19 cellular contexts compared by ENCODE assay signal in genomic region chr20:24118781-24119175, GRCh38.
A peak's percentile ranks its signal among the peaks of the same experiment; 100 is the strongest.
DNase-seq lines count a peak whose midpoint lies in the region; ATAC-seq, FAIRE-seq and TF ChIP-seq lines count a peak whose summit lies in the region.
"Had no signal": no experiment of that assay in that cellular context is flagged by ENCODE, and none has a peak within 500 bp of the region (broad histone marks: within the 10 kb centered on the region; RNA-seq: fewer than 3 reads in every experiment).

No MANE protein-coding gene starts in this region.

- H3K79me2 ChIP-seq in SK-N-SH (ENCODE audit: insufficient read depth) = no peaks in the 10 kb centered on the region
- H3K79me2 ChIP-seq in PC-3 (ENCODE audit: low read length) = no peaks in the 10 kb centered on the region

- intact Hi-C loops in PC-3 (cut with micrococcal nuclease) (no loop called here), prostate gland (cut with DNase I) (no loop called here)

- POLR2A ChIA-PET in SK-N-SH (lab: Yijun Ruan, JAX) (no interaction called here), PC-3 (lab: Charles Lee; ENCODE audit: unreplicated experiment) (no interaction called here)

- no peaks in the 10 kb centered on the region for H3K36me3 ChIP-seq in SK-N-SH (replicated peaks in 1 of 2; ENCODE audit: control insufficient read depth in 1 of 2, insufficient read depth in 2 of 2, low read length in 1 of 2)
- H3K36me3 ChIP-seq in PC-3 (ENCODE audit: low read depth, low read length) = no peaks in the 10 kb centered on the region
- no peaks in the 10 kb centered on the region for H3K36me3 ChIP-seq in prostate gland
- H3K36me3 ChIP-seq: SJCRH30, upper lobe of left lung had no signal

- H3F3A ChIP-seq in SK-N-SH (replicated peaks; ENCODE audit: insufficient read depth) = peaks cover 5% of the 10 kb centered on the region
- H3F3A ChIP-seq in PC-3 (ENCODE audit: low read length, unreplicated experiment) = no peaks in the 10 kb centered on the region

- no peaks in the 10 kb centered on the region for H4K20me1 ChIP-seq in SK-N-SH (ENCODE audit: insufficient read depth)
- H4K20me1 ChIP-seq in PC-3 (ENCODE audit: low read length) = no peaks in the 10 kb centered on the region

- H3K9ac ChIP-seq in SK-N-SH (no peak overlapping the region), PC-3 (ENCODE audit: low read length) (no peak overlapping the region)

- TF ChIP-seq CTCF in SK-N-SH (IDR thresholded peaks at IDR 0.05) = no peak
- TF ChIP-seq CTCF in PC-3 (conservative IDR thresholded peaks at IDR 0.05; ENCODE audit: low read depth, low read length) = no peak
- TF ChIP-seq CTCF in prostate gland (IDR thresholded peaks at IDR 0.05) = no peak
- no peak for TF ChIP-seq CTCF in nephron progenitor cell (IDR thresholded peaks at IDR 0.05)

- H3K27me3 ChIP-seq in SK-N-SH (ENCODE audit: insufficient read depth) = no peaks in the 10 kb centered on the region
- no peaks in the 10 kb centered on the region for H3K27me3 ChIP-seq in PC-3 (ENCODE audit: low read length)
- no peaks in the 10 kb centered on the region for H3K27me3 ChIP-seq in prostate gland (replicated peaks; ENCODE audit: insufficient read depth)
- H3K27me3 ChIP-seq: SJCRH30, upper lobe of left lung had no signal

- no peaks in the 10 kb centered on the region for H3K9me3 Mint-ChIP-seq in nephron progenitor cell
- H3K9me3 Mint-ChIP-seq: activated T-cell treated with anti-CD3 and anti-CD28 coated beads, Interleukin-2, amount 50 U/mL, for 24 hours had no signal

- ATAC-seq in SK-N-SH treated with all-trans-retinoic acid at 6 μM for 48 hours (no peak), PC-3 (peak; percentile 35; the same call in 1 of the 2 replicates)

- no peak for TF ChIP-seq EP300 in SK-N-SH (IDR thresholded peaks at IDR 0.05; ENCODE audit: borderline replicate concordance in 1 of 2, low read depth in 1 of 2, low read length in 1 of 2)

- H3K9me3 ChIP-seq in SK-N-SH (no peaks in the 10 kb centered on the region), PC-3 (ENCODE audit: low read length) (no peaks in the 10 kb centered on the region), prostate gland (no peaks in the 10 kb centered on the region)
- H3K9me3 ChIP-seq: SJCRH30, upper lobe of left lung had no signal

- H2AFZ ChIP-seq in SK-N-SH (ENCODE audit: low read depth) = no peak overlapping the region
- H2AFZ ChIP-seq in PC-3 (ENCODE audit: low read length) = no peak overlapping the region

- 25% methylated on average over 10 of the region's 10 CpGs for WGBS in SK-N-SH (ENCODE audit: low lambda C conversion rate)
- WGBS in prostate gland = 29% methylated on average over 10 of the region's 10 CpGs

- no TSS peak for BruUV-seq in PC-3 (replicated peaks; lab: Mats Ljungman, UMichigan)

- no peak overlapping the region for H3K4me3 Mint-ChIP-seq in nephron progenitor cell
- H3K4me3 Mint-ChIP-seq: activated naive CD8-positive, alpha-beta T cell; activated T-cell treated with anti-CD3 and anti-CD28 coated beads, Interleukin-2, amount 50 U/mL, for 24 hours had no signal

- peak overlapping the region; percentile 71 for H3K4me2 ChIP-seq in SK-N-SH
- peak overlapping the region; percentile 57 for H3K4me2 ChIP-seq in PC-3 (ENCODE audit: low read length)

- H3K9me2 ChIP-seq in SK-N-SH (no peaks in the 10 kb centered on the region), PC-3 (replicated peaks; ENCODE audit: low read length) (no peaks in the 10 kb centered on the region)

- H3K27ac Mint-ChIP-seq in nephron progenitor cell = no peak overlapping the region
- H3K27ac Mint-ChIP-seq: activated naive CD8-positive, alpha-beta T cell; activated T-cell treated with anti-CD3 and anti-CD28 coated beads, Interleukin-2, amount 50 U/mL, for 24 hours had no signal

- H3K36me3 Mint-ChIP-seq in nephron progenitor cell (ENCODE audit: low read depth) = no peaks in the 10 kb centered on the region
- H3K36me3 Mint-ChIP-seq: activated naive CD8-positive, alpha-beta T cell had no signal

- CTCF ChIA-PET in SK-N-SH (lab: Yijun Ruan, JAX) = interaction anchor here (1.0 to 1.5 kb wide), 5 partner anchors 11 to 31 kb away, joined by 3 to 6 read pairs (median 3); no protein-coding TSS in a partner anchor
- CTCF ChIA-PET in PC-3 (lab: Charles Lee) = no interaction called here

- H3K4me3 ChIP-seq in SK-N-SH (ENCODE audit: low read depth in 2 of 2, low read length in 1 of 2) = no peak overlapping the region
- peak overlapping the region; percentile 4; the same call in 1 of the 2 replicates for H3K4me3 ChIP-seq in PC-3 (ENCODE audit: low read length)
- H3K4me3 ChIP-seq in prostate gland = no peak overlapping the region
- H3K4me3 ChIP-seq: SJCRH30, smooth muscle cell, upper lobe of left lung had no signal

- TF ChIP-seq RAD21 in SK-N-SH (IDR thresholded peaks at IDR 0.05; ENCODE audit: low read length) = no peak

- H3K4me1 Mint-ChIP-seq in nephron progenitor cell = peaks cover 48% of the 10 kb centered on the region

- DNase-seq in SK-N-SH (peak; percentile 34), PC-3 (peak; percentile 78), fibroblast of gingiva (ENCODE audit: low read depth) (peak; percentile 51), prostate gland (ENCODE audit: low spot score) (peak; percentile 34), nephron progenitor cell (no peak), frontal cortex (ENCODE audit: low spot score in 2 of 2) (no peak), OCI-M1 (lab: John Stamatoyannopoulos, UW) (no peak)
- DNase-seq: activated CD4-positive, alpha-beta T cell treated with anti-CD3 and anti-CD28 coated beads, Interleukin-2, amount 50 U/mL, for 4 hours; activated T-cell treated with anti-CD3 and anti-CD28 coated beads, Interleukin-2, amount 50 U/mL, for 24 hours; GDM1; H7; head of caudate nucleus; occipital lobe; SJCRH30; stimulated activated naive CD4-positive, alpha-beta T cell; upper lobe of left lung had no signal

- peaks cover 24 to 33% of the 10 kb centered on the region in 2 experiments for H3K4me1 ChIP-seq in SK-N-SH (ENCODE audit: control insufficient read depth in 1 of 2, insufficient read depth in 2 of 2, low read depth in 1 of 2, low read length in 1 of 2)
- H3K4me1 ChIP-seq in PC-3 (ENCODE audit: insufficient read depth, low read length) = peaks cover 34% of the 10 kb centered on the region
- no peaks in the 10 kb centered on the region for H3K4me1 ChIP-seq in prostate gland (replicated peaks)
- H3K4me1 ChIP-seq: SJCRH30, upper lobe of left lung had no signal

- no peak for TF ChIP-seq POLR2A in prostate gland (IDR thresholded peaks at IDR 0.05)

- peaks cover 10% of the 10 kb centered on the region for H3K27me3 Mint-ChIP-seq in nephron progenitor cell (ENCODE audit: low read depth, poor library complexity)

- H3K27ac ChIP-seq in SK-N-SH (ENCODE audit: low read depth in 2 of 2, low read length in 1 of 2) = peak overlapping the region; percentile 53 to 69; a peak in 3 of 4 replicates
- no peak overlapping the region for H3K27ac ChIP-seq in PC-3 (ENCODE audit: low read length)
- H3K27ac ChIP-seq in prostate gland = no peak overlapping the region
- H3K27ac ChIP-seq: SJCRH30, upper lobe of left lung had no signal

- FAIRE-seq in frontal cortex (lab: Jason Lieb, UNC) = no peak

TF ChIP-seq in SK-N-SH, 30 proteins besides CTCF, POLR2A, EP300 and RAD21 (continues in another document):
- no peak for TF ChIP-seq IRF3 (IDR thresholded peaks at IDR 0.05; ENCODE audit: low read depth, low read length)

TF ChIP-seq in SK-N-SH treated with all-trans-retinoic acid at 6 μM for 48 hours, 23 proteins besides CTCF, POLR2A, EP300 and RAD21 (continues in another document):
- no peak for TF ChIP-seq GLIS3 (CRISPR knock-in tag; IDR thresholded peaks at IDR 0.05)
- no peak for TF ChIP-seq CSRNP3 (CRISPR knock-in tag; IDR thresholded peaks at IDR 0.05)
- no peak for TF ChIP-seq BACH2 (CRISPR knock-in tag; IDR thresholded peaks at IDR 0.05; ENCODE audit: borderline replicate concordance)
- TF ChIP-seq, protein P1, sequence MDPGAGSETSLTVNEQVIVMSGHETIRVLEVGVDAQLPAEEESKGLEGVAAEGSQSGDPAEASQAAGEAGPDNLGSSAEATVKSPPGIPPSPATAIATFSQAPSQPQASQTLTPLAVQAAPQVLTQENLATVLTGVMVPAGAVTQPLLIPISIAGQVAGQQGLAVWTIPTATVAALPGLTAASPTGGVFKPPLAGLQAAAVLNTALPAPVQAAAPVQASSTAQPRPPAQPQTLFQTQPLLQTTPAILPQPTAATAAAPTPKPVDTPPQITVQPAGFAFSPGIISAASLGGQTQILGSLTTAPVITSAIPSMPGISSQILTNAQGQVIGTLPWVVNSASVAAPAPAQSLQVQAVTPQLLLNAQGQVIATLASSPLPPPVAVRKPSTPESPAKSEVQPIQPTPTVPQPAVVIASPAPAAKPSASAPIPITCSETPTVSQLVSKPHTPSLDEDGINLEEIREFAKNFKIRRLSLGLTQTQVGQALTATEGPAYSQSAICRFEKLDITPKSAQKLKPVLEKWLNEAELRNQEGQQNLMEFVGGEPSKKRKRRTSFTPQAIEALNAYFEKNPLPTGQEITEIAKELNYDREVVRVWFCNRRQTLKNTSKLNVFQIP (CRISPR knock-in tag; IDR thresholded peaks at IDR 0.05; ENCODE audit: borderline replicate concordance, low read depth) = no peak
- no peak for TF ChIP-seq TOX (CRISPR knock-in tag; IDR thresholded peaks at IDR 0.05; ENCODE audit: borderline replicate concordance)
- no peak for TF ChIP-seq CSDC2 (CRISPR knock-in tag; IDR thresholded peaks at IDR 0.05)
- TF ChIP-seq ISL1 (CRISPR knock-in tag; IDR thresholded peaks at IDR 0.05) = no peak
- TF ChIP-seq ARNTL (CRISPR knock-in tag; IDR thresholded peaks at IDR 0.05; ENCODE audit: borderline replicate concordance, low read depth) = no peak

Comparison
In these comparisons a context has a peak if more than half of its experiments do, and no peak if none do; other contexts are left out.
1. DNase-seq: peak in SK-N-SH (single experiment), PC-3 (single experiment), fibroblast of gingiva (single experiment) and prostate gland (single experiment); none in nephron progenitor cell (single experiment), frontal cortex (0 of 2) and OCI-M1 (single experiment).
2. H3K27ac ChIP-seq: peak in SK-N-SH (2 of 2); none in PC-3 (single experiment) and prostate gland (0 of 2).